8 cellular contexts compared by ENCODE assay signal in genomic region chr2:127085260-127085666, GRCh38. TPM values are rescaled to one million over a fixed set of nuclear protein-coding genes. Genes with fewer than 3 reads are reported as not detected.
DNase-seq lines count a peak whose midpoint lies in the region; ATAC-seq and TF ChIP-seq lines count a peak whose summit lies in the region.

No MANE protein-coding gene starts in this region.

- H3K36me3 Mint-ChIP-seq in activated naive CD8-positive, alpha-beta T cell, result no peaks in the 10 kb centered on the region

- peak overlapping the region; percentile 24 to 52 for H3K9ac ChIP-seq in mucosa of rectum (ENCODE audit: low read depth in 1 of 2, low read length in 2 of 2)

- DNase-seq in HL-60 (ENCODE audit: low read depth in 1 of 2, low spot score in 1 of 2) (peak in 1 of 2 experiments; percentile 86), nucleus accumbens (lab: John Stamatoyannopoulos, UW) (no peak), GM19238 (ENCODE audit: insufficient read length, low spot score) (no peak), tibial artery (no peak), aorta (no peak)

- peak overlapping the region; percentile 92 for H3K27ac Mint-ChIP-seq in activated naive CD8-positive, alpha-beta T cell

- intact Hi-C loops in tibial artery (cut with DNase I; ENCODE audit: low total_unique reads), result no loop called here
- intact Hi-C loops in aorta (cut with DNase I), result no loop called here

- peak overlapping the region; percentile 56 for H3K27ac ChIP-seq in HL-60 (replicated peaks)
- peak overlapping the region; percentile 41 to 76 for H3K27ac ChIP-seq in mucosa of rectum (ENCODE audit: low read depth in 2 of 2, low read length in 2 of 2)
- H3K27ac ChIP-seq in tibial artery, result peak overlapping the region in 1 of 2 donors; percentile 41
- H3K27ac ChIP-seq in aorta (ENCODE audit: low read depth in 1 of 2, low read length in 2 of 2), result no peak overlapping the region

- 68 to 71% methylated on average over 9 of the region's 9 CpGs for WGBS in aorta, 2 donors

- H3K9me3 Mint-ChIP-seq in activated naive CD8-positive, alpha-beta T cell (ENCODE audit: low read depth), result no peaks in the 10 kb centered on the region

- peak overlapping the region; percentile 57 for H3K4me3 Mint-ChIP-seq in activated naive CD8-positive, alpha-beta T cell

- H3K27me3 ChIP-seq in HL-60 (ENCODE audit: insufficient read depth, poor library complexity, severe bottlenecking), result no peaks in the 10 kb centered on the region
- H3K27me3 ChIP-seq in mucosa of rectum (ENCODE audit: control insufficient read depth in 2 of 2, insufficient read depth in 2 of 2, low read length in 2 of 2), result no peaks in the 10 kb centered on the region
- no peaks in the 10 kb centered on the region for H3K27me3 ChIP-seq in tibial artery
- no peaks in the 10 kb centered on the region for H3K27me3 ChIP-seq in aorta (ENCODE audit: control insufficient read depth in 1 of 2, insufficient read depth in 2 of 2, low read length in 1 of 2)

- H3K27me3 Mint-ChIP-seq in activated naive CD8-positive, alpha-beta T cell, result no peaks in the 10 kb centered on the region

- H3K4me1 Mint-ChIP-seq in activated naive CD8-positive, alpha-beta T cell (ENCODE audit: low read depth), result peaks cover 53% of the 10 kb centered on the region

- H3K36me3 ChIP-seq in mucosa of rectum (ENCODE audit: control insufficient read depth in 2 of 2, insufficient read depth in 2 of 2, low read length in 2 of 2) (no peaks in the 10 kb centered on the region), tibial artery (no peaks in the 10 kb centered on the region), aorta (ENCODE audit: control insufficient read depth in 1 of 2, insufficient read depth in 2 of 2, low read length in 1 of 2) (no peaks in the 10 kb centered on the region)

- no peak for TF ChIP-seq CTCF in HL-60 (IDR thresholded peaks at IDR 0.05; ENCODE audit: insufficient read depth, low read length)
- TF ChIP-seq CTCF in tibial artery (IDR thresholded peaks at IDR 0.05), result no peak

- no peaks in the 10 kb centered on the region for H3K9me3 ChIP-seq in mucosa of rectum (ENCODE audit: control insufficient read depth in 2 of 2, low read length in 2 of 2)
- H3K9me3 ChIP-seq in tibial artery, result no peaks in the 10 kb centered on the region
- H3K9me3 ChIP-seq in aorta (ENCODE audit: control insufficient read depth, low read length), result no peaks in the 10 kb centered on the region

- peaks cover 40 to 42% of the 10 kb centered on the region in 2 donors for H3K4me1 ChIP-seq in mucosa of rectum (ENCODE audit: control insufficient read depth in 2 of 2, insufficient read depth in 2 of 2, low read length in 2 of 2)
- H3K4me1 ChIP-seq in tibial artery, result peaks cover 0 to 34% (median 16%) of the 10 kb centered on the region in 4 donors
- no peaks in the 10 kb centered on the region for H3K4me1 ChIP-seq in aorta (ENCODE audit: control insufficient read depth in 1 of 2, insufficient read depth in 2 of 2, low read length in 2 of 2)

- no peak overlapping the region for H3K4me3 ChIP-seq in HL-60 (replicated peaks; ENCODE audit: insufficient read depth, low read length)
- H3K4me3 ChIP-seq in mucosa of rectum (ENCODE audit: low read length in 2 of 2), result no peak overlapping the region
- H3K4me3 ChIP-seq in tibial artery, result no peak overlapping the region
- H3K4me3 ChIP-seq in aorta (ENCODE audit: low read length in 2 of 2), result no peak overlapping the region

- peak; percentile 31 for ATAC-seq in GM18870 (IDR thresholded peaks at IDR 0.05; ENCODE audit: unreplicated experiment)
- ATAC-seq in aorta (ENCODE audit: low FRiP score), result no peak

RNA-seq across cellular contexts. Expression of gene BIN1, which starts 21.7 kb away (rescaled TPM):
- 10 to 100 TPM; 22.9 to 37.9 TPM for total RNA-seq in aorta
- 10 to 100 TPM; 15.4 to 20.3 TPM for polyA plus RNA-seq in aorta

Comparison
In these comparisons a context has a peak if more than half of its experiments do, and no peak if none do; other contexts are left out.
1. H3K27ac ChIP-seq: peak in HL-60 (single experiment) and mucosa of rectum (2 of 2); none in aorta (0 of 2).